In genomic region chr15:67917636-67918035, GRCh38 we compare ENCODE assay signal across 20 cellular contexts.
A peak's percentile ranks its signal among the peaks of the same experiment; 100 is the strongest.
DNase-seq lines count a peak whose midpoint lies in the region; ATAC-seq and TF ChIP-seq lines count a peak whose summit lies in the region.
"Had no signal": no experiment of that assay in that cellular context is flagged by ENCODE, and none has a peak within 500 bp of the region (broad histone marks: within the 10 kb centered on the region; RNA-seq: fewer than 3 reads in every experiment).

No MANE protein-coding gene starts in this region.

- POLR2A ChIA-PET in HEK293 (lab: Yijun Ruan, JAX), result interaction anchor here (0.7 kb wide), 1 partner anchor 14 kb away, joined by 3 read pairs; no protein-coding TSS in a partner anchor

- H3K4me1 ChIP-seq in HEK293 (ENCODE audit: control insufficient read depth, insufficient read depth, low read length) (peaks cover 14% of the 10 kb centered on the region), thoracic aorta (ENCODE audit: control insufficient read depth in 1 of 2, low read depth in 2 of 2) (peaks cover 32 to 69% of the 10 kb centered on the region in 2 donors)

- H3K27me3 Mint-ChIP-seq in chondrocyte (ENCODE audit: low read depth) (no peaks in the 10 kb centered on the region), nephron (ENCODE audit: low read depth) (peaks cover 4% of the 10 kb centered on the region)

- H3K4me3 Mint-ChIP-seq in chondrocyte (ENCODE audit: unreplicated experiment) (no peak overlapping the region), nephron (no peak overlapping the region)
- H3K4me3 Mint-ChIP-seq: naive thymus-derived CD4-positive, alpha-beta T cell had no signal

- no peaks in the 10 kb centered on the region for H3K36me3 Mint-ChIP-seq in chondrocyte (ENCODE audit: low read depth)
- H3K36me3 Mint-ChIP-seq in nephron (ENCODE audit: low read depth), result no peaks in the 10 kb centered on the region

- CTCF ChIA-PET in HEK293 (lab: Yijun Ruan, JAX), result interaction anchor here (0.7 to 1.3 kb wide), 3 partner anchors 54 to 484 kb away, joined by 3 to 4 read pairs (median 3); no protein-coding TSS in a partner anchor

- no peak overlapping the region for H3K27ac ChIP-seq in HEK293 (ENCODE audit: extremely low read depth, low read depth, low read length)
- H3K27ac ChIP-seq in thoracic aorta, result peak overlapping the region; percentile 82 to 83

- peaks cover 52% of the 10 kb centered on the region for H3K4me1 Mint-ChIP-seq in chondrocyte (ENCODE audit: low read depth)
- H3K4me1 Mint-ChIP-seq in nephron, result peaks cover 48% of the 10 kb centered on the region
- H3K4me1 Mint-ChIP-seq: naive thymus-derived CD4-positive, alpha-beta T cell had no signal

- H3K9me3 ChIP-seq in HEK293 (ENCODE audit: control insufficient read depth, insufficient read depth, low read depth, low read length) (no peaks in the 10 kb centered on the region), thoracic aorta (no peaks in the 10 kb centered on the region)

- no peak for DNase-seq in chondrocyte (ENCODE audit: low spot score)
- no peak for DNase-seq in thoracic aorta (ENCODE audit: low spot score)
- DNase-seq in cerebellar cortex (ENCODE audit: low spot score), result no peak
- DNase-seq in inferior parietal cortex (ENCODE audit: extremely low spot score), result no peak
- DNase-seq: activated CD4-positive, alpha-beta T cell treated with anti-CD3 and anti-CD28 coated beads, Interleukin-2, amount 50 U/mL, for 1 hour; activated CD8-positive, alpha-beta memory T cell treated with anti-CD3 and anti-CD28 coated beads, Interleukin-2, amount 50 U/mL, for 4 hours; activated gamma-delta T cell treated with Interleukin-2 at 50 U/mL for 16 hours; central memory CD4-positive, alpha-beta T cell; COR-L47; effector CD4-positive, alpha-beta T cell; naive thymus-derived CD4-positive, alpha-beta T cell; NCI-H1417; NCI-H2107; NCI-H524 treated with DMSO at 0.1 percent for 48 hours; SW 1271 had no signal

- no peak overlapping the region for H3K4me3 ChIP-seq in HEK293 (ENCODE audit: low read depth, low read length)
- H3K4me3 ChIP-seq in thoracic aorta, result no peak overlapping the region
- H3K4me3 ChIP-seq: lung had no signal

- TF ChIP-seq CTCF in HEK293 (tag by site-specific recombination; IDR thresholded peaks at IDR 0.05) (no peak), chondrocyte (IDR thresholded peaks at IDR 0.05) (no peak), nephron (IDR thresholded peaks at IDR 0.05; ENCODE audit: unreplicated experiment in 3 of 3) (no peak), thoracic aorta (IDR thresholded peaks at IDR 0.05) (no peak)

- ATAC-seq in thoracic aorta (ENCODE audit: insufficient number of reproducible peaks, low FRiP score, low read depth), result no peak
- ATAC-seq in HG03039 (IDR thresholded peaks at IDR 0.05; ENCODE audit: unreplicated experiment), result no peak
- ATAC-seq: esophagus mucosa; naive thymus-derived CD4-positive, alpha-beta T cell had no signal

- H3K27me3 ChIP-seq in thoracic aorta (replicated peaks; ENCODE audit: insufficient read depth), result no peaks in the 10 kb centered on the region

- peaks cover 3% of the 10 kb centered on the region for H3K9me3 Mint-ChIP-seq in chondrocyte (ENCODE audit: low read depth)
- no peaks in the 10 kb centered on the region for H3K9me3 Mint-ChIP-seq in nephron

- H3K36me3 ChIP-seq in HEK293 (ENCODE audit: control insufficient read depth in 2 of 2, insufficient read depth in 1 of 2, low read length in 2 of 2) (no peaks in the 10 kb centered on the region), thoracic aorta (no peaks in the 10 kb centered on the region)

- H3K27ac Mint-ChIP-seq in chondrocyte (ENCODE audit: unreplicated experiment) (peak overlapping the region; percentile 88), nephron (peak overlapping the region; percentile 70 to 98 (median 87))
- H3K27ac Mint-ChIP-seq: naive thymus-derived CD4-positive, alpha-beta T cell had no signal

TF ChIP-seq in HEK293, 187 proteins besides CTCF, POLR2A, EP300 and RAD21:
- TF ChIP-seq ZNF677 (tag by site-specific recombination; IDR thresholded peaks at IDR 0.05) (no peak), YY2 (tag by site-specific recombination; IDR thresholded peaks at IDR 0.05) (no peak), ZFHX2 (tag by site-specific recombination; conservative IDR thresholded peaks at IDR 0.05) (0 out of 2 replicates have a peak, but pooled peaks have one; percentile 19), ZNF138 (tag by site-specific recombination; IDR thresholded peaks at IDR 0.05; ENCODE audit: borderline replicate concordance) (no peak), TRIM28 (IDR thresholded peaks at IDR 0.05; ENCODE audit: borderline replicate concordance, low read length) (no peak)
